8 cellular contexts compared by ENCODE assay signal in genomic region chr5:179621551-179621971, GRCh38. TPM values are rescaled to one million over a fixed set of nuclear protein-coding genes. Genes with fewer than 3 reads are reported as not detected.
DNase-seq lines count a peak whose midpoint lies in the region; ATAC-seq and TF ChIP-seq lines count a peak whose summit lies in the region.

No MANE protein-coding gene starts in this region.

- intact Hi-C loops in heart right ventricle (cut with DNase I) = loop anchor here in 2 of 10 donors (5.0 kb wide), 2 partner anchors 64 to 69 kb away; partner anchors contain the start of gene RUFY1 (in 1 of the 2)
- intact Hi-C loops in Right ventricle myocardium superior (cut with DNase I) = no loop called here
- intact Hi-C loops in uterus (cut with DNase I; ENCODE audit: low total_unique reads) = no loop called here

- H3K27ac Mint-ChIP-seq in brain = peak overlapping the region; percentile 76 to 100 (median 93)

- peaks cover 66% of the 10 kb centered on the region for H3K36me3 Mint-ChIP-seq in brain

- peaks cover 16% of the 10 kb centered on the region for H3K27me3 Mint-ChIP-seq in brain

- peak overlapping the region; percentile 51 to 98 (median 90) for H3K4me3 ChIP-seq in heart right ventricle
- H3K4me3 ChIP-seq in mesodermal cell (ENCODE audit: extremely low read depth, insufficient read depth, low read length, poor library complexity, severe bottlenecking) = peak overlapping the region; percentile 96
- H3K4me3 ChIP-seq in uterus = peak overlapping the region; percentile 78 to 94

- peaks cover 14 to 71% (median 66%) of the 10 kb centered on the region in 9 donors for H3K4me1 ChIP-seq in heart right ventricle
- H3K4me1 ChIP-seq in mesodermal cell (ENCODE audit: control insufficient read depth, insufficient read depth, low read length, poor library complexity, severe bottlenecking) = peaks cover 14% of the 10 kb centered on the region
- H3K4me1 ChIP-seq in uterus = peaks cover 20 to 24% of the 10 kb centered on the region in 2 donors

- no peak for DNase-seq in heart right ventricle
- no peak for DNase-seq in Right ventricle myocardium superior
- DNase-seq in uterus = no peak
- DNase-seq in inferior parietal cortex (ENCODE audit: extremely low spot score) = no peak
- DNase-seq in HCEC 1CT = no peak

- H3K9me3 Mint-ChIP-seq in brain = peaks cover 0 to 6% (median 0%) of the 10 kb centered on the region in 5 experiments

- 10 to 11% methylated on average over 9 of the region's 9 CpGs for WGBS in heart right ventricle, 2 donors
- WGBS in mesodermal cell (ENCODE audit: insufficient coverage in 2 of 2), 2 experiments = 16 to 26% methylated on average over 9 of the region's 9 CpGs

- H3K9me3 ChIP-seq in heart right ventricle (no peaks in the 10 kb centered on the region), mesodermal cell (ENCODE audit: control insufficient read depth, low read length) (no peaks in the 10 kb centered on the region), uterus (no peaks in the 10 kb centered on the region)

- TF ChIP-seq POLR2A in uterus (IDR thresholded peaks at IDR 0.05) (no peak), GM18505 (IDR thresholded peaks at IDR 0.05; ENCODE audit: borderline replicate concordance, extremely low read depth, insufficient read depth, insufficient read length) (no peak)

- H3K27ac ChIP-seq in heart right ventricle = peak overlapping the region in 5 of 10 donors; percentile 33 to 100 (median 87)
- H3K27ac ChIP-seq in mesodermal cell (ENCODE audit: low read depth, low read length, severe bottlenecking) = peak overlapping the region; percentile 51
- peak overlapping the region; percentile 85 to 100 for H3K27ac ChIP-seq in uterus

- no peaks in the 10 kb centered on the region for H3K27me3 ChIP-seq in heart right ventricle
- H3K27me3 ChIP-seq in uterus = no peaks in the 10 kb centered on the region

- H3K36me3 ChIP-seq in heart right ventricle (peaks cover 0 to 61% (median 47%) of the 10 kb centered on the region in 9 donors), mesodermal cell (ENCODE audit: control insufficient read depth, insufficient read depth, low read length) (peaks cover 58% of the 10 kb centered on the region), uterus (no peaks in the 10 kb centered on the region)

- H3K4me3 Mint-ChIP-seq in brain = peak overlapping the region; percentile 97 to 100 (median 99)

- TF ChIP-seq CTCF in heart right ventricle (IDR thresholded peaks at IDR 0.05) = no peak
- TF ChIP-seq CTCF in brain (conservative IDR thresholded peaks at IDR 0.05) = no peak
- no peak for TF ChIP-seq CTCF in uterus (IDR thresholded peaks at IDR 0.05)

- ATAC-seq in heart right ventricle = no peak
- ATAC-seq in Right ventricle myocardium superior (ENCODE audit: poor library complexity) = no peak
- no peak for ATAC-seq in GM18505 (IDR thresholded peaks at IDR 0.05; ENCODE audit: unreplicated experiment)

- H3K4me1 Mint-ChIP-seq in brain = peaks cover 70% of the 10 kb centered on the region

RNA-seq across cellular contexts. Expression of gene HNRNPH1, which starts 1.9 kb away (rescaled TPM):
- 100 to 1,000 TPM; 147 to 227 (median 168) TPM for total RNA-seq in heart right ventricle
- 100 to 1,000 TPM; 114 to 217 TPM for polyA plus RNA-seq in heart right ventricle
- total RNA-seq in Right ventricle myocardium superior = 221 TPM
- polyA plus RNA-seq in brain (ENCODE audit: insufficient read depth, low read depth, low replicate concordance) = 134 TPM
- polyA plus RNA-seq in mesodermal cell (2013, experiment 1 of 2) = 398 TPM
- 401 TPM for polyA plus RNA-seq in mesodermal cell (2013, experiment 2 of 2)
- total RNA-seq in uterus = 1,000 to 10,000 TPM in 1 of 4 donors, 100 to 1,000 TPM in 3; 237 to 1,003 (median 495) TPM

RNA-seq across cellular contexts. Expression of gene CBY3, which starts 59.3 kb away (rescaled TPM):
- total RNA-seq in heart right ventricle (not detected), Right ventricle myocardium superior (not detected), uterus (not detected)
- polyA plus RNA-seq in heart right ventricle (under 1 TPM in 1 of 2 donors, not detected in 1; 0.06 TPM), brain (ENCODE audit: insufficient read depth, low read depth, low replicate concordance) (not detected)
- polyA plus RNA-seq in mesodermal cell (2013, experiment 1 of 2) = not detected
- polyA plus RNA-seq in mesodermal cell (2013, experiment 2 of 2) = not detected
